ENCODE assay signal across 26 cellular contexts in genomic region chr19:4606181-4606580, GRCh38. TPM values are rescaled to one million over a fixed set of nuclear protein-coding genes. Genes with fewer than 3 reads are reported as not detected.
"Had no signal": no experiment of that assay in that cellular context is flagged by ENCODE, and none has a peak within 500 bp of the region (broad histone marks: within the 10 kb centered on the region; RNA-seq: fewer than 3 reads in every experiment).

No MANE protein-coding gene starts in this region.

- H3K9me3 Mint-ChIP-seq: naive thymus-derived CD8-positive, alpha-beta T cell; natural killer cell; natural killer cell treated with Interleukin-12 subunit alpha and Interleukin-12 subunit beta and Interleukin-15 and Interleukin-18, amount 100 ng/mL, for 72 hours; nephron progenitor cell; neural crest cell; neural progenitor cell had no signal

- H3K27me3 ChIP-seq: ovary, pancreas, right atrium auricular region had no signal

- H3K27ac ChIP-seq: neural progenitor cell, neutrophil, ovary, pancreas, parathyroid adenoma, prostate gland, psoas muscle, right atrium auricular region, sigmoid colon, skin epidermis, spleen had no signal

- H3K4me3 ChIP-seq: neural progenitor cell, ovary, prostate gland, sigmoid colon, skin epidermis, smooth muscle cell had no signal

- FAIRE-seq: pancreas, small intestine had no signal

- H3K27ac Mint-ChIP-seq: naive thymus-derived CD4-positive, alpha-beta T cell; natural killer cell; natural killer cell treated with Interleukin-12 subunit alpha and Interleukin-12 subunit beta and Interleukin-15 and Interleukin-18, amount 100 ng/mL, for 72 hours; nephron; nephron progenitor cell; neural progenitor cell; progenitor cell of endocrine pancreas had no signal

- H3K4me2 ChIP-seq: smooth muscle cell had no signal

- ATAC-seq: naive thymus-derived CD4-positive, alpha-beta T cell; natural killer cell treated with Interleukin-12 subunit alpha and Interleukin-12 subunit beta and Interleukin-15 and Interleukin-18, amount 100 ng/mL, for 72 hours had no signal

- H3K36me3 ChIP-seq: neural progenitor cell, neutrophil, ovary, pancreas, prostate gland, right atrium auricular region, sigmoid colon, spleen had no signal

- H2AFZ ChIP-seq: neural progenitor cell had no signal

- DNase-seq: naive thymus-derived CD4-positive, alpha-beta T cell; naive thymus-derived CD8-positive, alpha-beta T cell; natural killer cell; nephron progenitor cell; occipital lobe; ovary; psoas muscle; sigmoid colon; small intestine; spleen; stimulated activated CD4-positive, alpha-beta T cell treated with anti-CD3 and anti-CD28 coated beads, Interleukin-12 subunit alpha, Interleukin-12 subunit beta, amount 100 ng/mL, for 4 hours; stimulated activated CD4-positive, alpha-beta T cell treated with anti-CD3 and anti-CD28 coated beads, Interleukin-15, amount 100 ng/mL, for 24 hours; stimulated activated CD4-positive, alpha-beta T cell treated with anti-CD3 and anti-CD28 coated beads, Interleukin-1b, Interleukin-23, amount 100 ng/mL, for 48 hours; stimulated activated CD4-positive, alpha-beta T cell treated with anti-CD3 and anti-CD28 coated beads, Interleukin-2, amount 100 ng/mL, for 24 hours had no signal

- H3K4me3 Mint-ChIP-seq: naive thymus-derived CD4-positive, alpha-beta T cell; naive thymus-derived CD8-positive, alpha-beta T cell; natural killer cell; natural killer cell treated with Interleukin-12 subunit alpha and Interleukin-12 subunit beta and Interleukin-15 and Interleukin-18, amount 100 ng/mL, for 72 hours; nephron; nephron progenitor cell; neural crest cell; neural progenitor cell had no signal

- H3K36me3 Mint-ChIP-seq: naive thymus-derived CD4-positive, alpha-beta T cell; naive thymus-derived CD8-positive, alpha-beta T cell; natural killer cell; natural killer cell treated with Interleukin-12 subunit alpha and Interleukin-12 subunit beta and Interleukin-15 and Interleukin-18, amount 100 ng/mL, for 72 hours; neural progenitor cell had no signal

- H3K79me2 ChIP-seq: parathyroid adenoma had no signal

- H3K9me3 ChIP-seq: neutrophil, ovary, pancreas, prostate gland, psoas muscle, right atrium auricular region, sigmoid colon, spleen had no signal

- H3K4me1 ChIP-seq: prostate gland had no signal

- H3K9ac ChIP-seq: neural progenitor cell, parathyroid adenoma had no signal

RNA-seq across cellular contexts. Expression of gene SEMA6B, which starts 46.7 kb away (rescaled TPM):
- polyA plus RNA-seq: naive thymus-derived CD4-positive, alpha-beta T cell; naive thymus-derived CD8-positive, alpha-beta T cell had no signal
